In the genomic region with DNA sequence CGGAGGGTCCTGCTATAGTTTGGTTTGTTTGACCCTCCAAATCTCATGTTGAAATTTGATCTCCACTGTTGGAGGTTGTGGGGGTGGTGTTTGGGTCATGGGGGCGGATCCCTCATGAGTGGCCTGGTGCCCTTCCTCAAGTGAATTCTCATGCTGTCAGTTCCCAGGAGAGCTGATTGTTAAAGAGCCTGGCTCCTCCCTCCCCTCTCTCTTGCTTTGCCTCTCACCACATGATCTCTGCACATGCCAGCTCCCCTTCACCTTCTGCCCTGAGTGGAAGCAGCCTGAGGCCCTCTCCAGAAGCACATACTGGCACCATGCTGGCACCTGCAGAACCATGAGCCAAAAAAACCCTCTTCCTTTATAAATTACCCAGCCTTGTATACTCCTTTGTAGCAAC, we compare ENCODE assay signal across 1 cellular context.
A peak's percentile ranks its signal among the peaks of the same experiment; 100 is the strongest.
TF ChIP-seq lines count a peak whose summit lies in the region.

No MANE protein-coding gene starts in this region.

TF ChIP-seq in H1, 55 proteins besides CTCF, POLR2A, EP300 and RAD21 (continued from another document):
- TF ChIP-seq E2F6 (IDR thresholded peaks at IDR 0.05) (no peak; the same call in 1 of the 2 replicates), NRF1 (IDR thresholded peaks at IDR 0.05; ENCODE audit: low read depth, low read length) (no peak), ASH2L (IDR thresholded peaks at IDR 0.05; ENCODE audit: low read length) (no peak), CHD7 (IDR thresholded peaks at IDR 0.05; ENCODE audit: insufficient replicate concordance, low read length) (no peak), MAX (IDR thresholded peaks at IDR 0.05) (peak; percentile 73), RNF2 (IDR thresholded peaks at IDR 0.05; ENCODE audit: borderline replicate concordance, low read depth, low read length, missing control alignments, poor library complexity, severe bottlenecking) (no peak), TEAD4 (IDR thresholded peaks at IDR 0.05; ENCODE audit: low read depth, low read length) (no peak), TCF12 (IDR thresholded peaks at IDR 0.05; ENCODE audit: low read depth, low read length) (no peak), SP4 (IDR thresholded peaks at IDR 0.05; ENCODE audit: low read length) (no peak), CHD2 (IDR thresholded peaks at IDR 0.05; ENCODE audit: low read length) (no peak), SIRT6 (IDR thresholded peaks at IDR 0.05; ENCODE audit: low read length) (no peak), RXRA (IDR thresholded peaks at IDR 0.05; ENCODE audit: insufficient read depth, low read depth, low read length) (no peak), BACH1 (IDR thresholded peaks at IDR 0.05; ENCODE audit: low read length) (no peak)
- TF ChIP-seq, protein P1, sequence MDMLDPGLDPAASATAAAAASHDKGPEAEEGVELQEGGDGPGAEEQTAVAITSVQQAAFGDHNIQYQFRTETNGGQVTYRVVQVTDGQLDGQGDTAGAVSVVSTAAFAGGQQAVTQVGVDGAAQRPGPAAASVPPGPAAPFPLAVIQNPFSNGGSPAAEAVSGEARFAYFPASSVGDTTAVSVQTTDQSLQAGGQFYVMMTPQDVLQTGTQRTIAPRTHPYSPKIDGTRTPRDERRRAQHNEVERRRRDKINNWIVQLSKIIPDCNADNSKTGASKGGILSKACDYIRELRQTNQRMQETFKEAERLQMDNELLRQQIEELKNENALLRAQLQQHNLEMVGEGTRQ (IDR thresholded peaks at IDR 0.05; ENCODE audit: low read length): peak; percentile 67
TF ChIP-seq in H1: peak in this region for 3.
